Comparison of ENCODE assay signal across 8 cellular contexts in the genomic region with DNA sequence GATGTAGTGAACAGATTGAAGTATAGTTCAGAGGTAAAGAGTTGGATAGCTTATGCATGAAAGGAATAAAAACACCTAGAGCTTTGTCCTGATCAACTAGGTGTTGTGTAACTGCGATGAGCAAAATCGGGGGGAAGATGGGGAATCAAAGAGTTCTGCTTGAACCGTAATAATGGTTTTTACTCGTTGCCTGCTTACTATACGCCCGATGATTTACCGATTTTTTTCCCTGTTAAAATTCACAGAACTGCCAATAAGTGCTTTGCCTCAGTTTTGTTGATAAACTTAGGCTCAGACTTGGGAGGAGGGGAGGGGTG. TPM values are rescaled to one million over a fixed set of nuclear protein-coding genes. Genes with fewer than 3 reads are reported as not detected.
DNase-seq lines count a peak whose midpoint lies in the region; ATAC-seq, FAIRE-seq and TF ChIP-seq lines count a peak whose summit lies in the region.

No MANE protein-coding gene starts in this region.

- DNase-seq in activated B cell treated with CpG ODN at 0.5 μM for 24 hours (no peak), hepatocyte (ENCODE audit: low spot score) (no peak), small intestine (peak; percentile 2)
- DNase-seq in stimulated activated CD4-positive, alpha-beta T cell treated with anti-CD3 and anti-CD28 coated beads, Interleukin-1b, Interleukin-23, amount 100 ng/mL, for 48 hours = no peak

- no peaks in the 10 kb centered on the region for H3K9me2 ChIP-seq in hepatocyte (replicated peaks; ENCODE audit: insufficient read depth)

- H3K27ac Mint-ChIP-seq in activated B cell treated with CpG ODN at 0.5 μM for 24 hours = peak overlapping the region; percentile 97

- peak overlapping the region; percentile 94 for H3K4me3 Mint-ChIP-seq in activated B cell treated with CpG ODN at 0.5 μM for 24 hours

- no peaks in the 10 kb centered on the region for H4K20me1 ChIP-seq in hepatocyte (ENCODE audit: insufficient read depth, poor library complexity, severe bottlenecking)

- H3K27me3 ChIP-seq in hepatocyte (no peaks in the 10 kb centered on the region), small intestine (ENCODE audit: control insufficient read depth in 2 of 2, insufficient read depth in 2 of 2, low read length in 2 of 2) (no peaks in the 10 kb centered on the region)

- H3K79me2 ChIP-seq in hepatocyte = peaks cover 42% of the 10 kb centered on the region

- no peak for FAIRE-seq in small intestine (lab: Jason Lieb, UNC)

- H3K4me1 ChIP-seq in HEK293 (ENCODE audit: control insufficient read depth, insufficient read depth, low read length) (no peaks in the 10 kb centered on the region), hepatocyte (ENCODE audit: insufficient read depth) (peaks cover 13% of the 10 kb centered on the region), small intestine (ENCODE audit: control insufficient read depth in 2 of 2, insufficient read depth in 1 of 2, low read depth in 1 of 2, low read length in 1 of 2) (no peaks in the 10 kb centered on the region)

- CTCF ChIA-PET in HEK293 (lab: Yijun Ruan, JAX) = interaction anchor here (0.6 to 3.0 kb wide), 3 partner anchors 45 to 408 kb away, joined by 3 to 9 read pairs (median 4); no protein-coding TSS in a partner anchor
- CTCF ChIA-PET in activated B cell treated with CpG ODN at 0.5 μM for 24 hours (lab: Charles Lee) = interaction anchor here (0.9 to 1.6 kb wide), 7 partner anchors 29 to 632 kb away, joined by 3 to 6 read pairs (median 4); a partner anchor contains a TSS

- peak overlapping the region; percentile 75 for H3K4me2 ChIP-seq in hepatocyte

- intact Hi-C loops in activated B cell treated with CpG ODN at 0.5 μM for 24 hours (cut with micrococcal nuclease) = loop anchor here (1.0 to 5.0 kb wide), 7 partner anchors 35 to 569 kb away; a partner anchor contains a TSS

- no peak overlapping the region for H3K27ac ChIP-seq in HEK293 (ENCODE audit: extremely low read depth, low read depth, low read length)
- no peak overlapping the region for H3K27ac ChIP-seq in hepatocyte
- H3K27ac ChIP-seq in small intestine (ENCODE audit: low read depth in 1 of 2, low read length in 1 of 2) = peak overlapping the region in 1 of 2 donors; percentile 91

- peaks cover 56% of the 10 kb centered on the region for H3K4me1 Mint-ChIP-seq in activated B cell treated with CpG ODN at 0.5 μM for 24 hours

- peaks cover 42% of the 10 kb centered on the region for H3K36me3 Mint-ChIP-seq in activated B cell treated with CpG ODN at 0.5 μM for 24 hours (ENCODE audit: low read depth)

- no peaks in the 10 kb centered on the region for H3K9me3 ChIP-seq in HEK293 (ENCODE audit: control insufficient read depth, insufficient read depth, low read depth, low read length)
- H3K9me3 ChIP-seq in hepatocyte (ENCODE audit: low read depth) = no peaks in the 10 kb centered on the region
- no peaks in the 10 kb centered on the region for H3K9me3 ChIP-seq in small intestine (ENCODE audit: control insufficient read depth, low read depth)

- H3K36me3 ChIP-seq in HEK293 (ENCODE audit: control insufficient read depth in 2 of 2, insufficient read depth in 1 of 2, low read length in 2 of 2) (peaks cover 0 to 29% of the 10 kb centered on the region in 2 experiments), hepatocyte (replicated peaks; ENCODE audit: insufficient read depth, low read depth) (no peaks in the 10 kb centered on the region), small intestine (ENCODE audit: control insufficient read depth in 2 of 2, insufficient read depth in 2 of 2, low read length in 2 of 2) (peaks cover 0 to 4% of the 10 kb centered on the region in 2 donors)

- no peak overlapping the region for H2AFZ ChIP-seq in hepatocyte

- WGBS in hepatocyte (ENCODE audit: low lambda C conversion rate, missing lambda C conversion rate) = 26% methylated on average over 7 of the region's 7 CpGs
- WGBS in small intestine, 3 donors = 2 to 5% (median 3%) methylated on average over 7 of the region's 7 CpGs

- H3K4me3 ChIP-seq in HEK293 (ENCODE audit: low read depth, low read length) (peak overlapping the region; percentile 77), hepatocyte (peak overlapping the region; percentile 7), small intestine (ENCODE audit: low read depth in 1 of 2, low read length in 2 of 2) (peak overlapping the region; percentile 24 to 91)

- no peaks in the 10 kb centered on the region for H3K9me3 Mint-ChIP-seq in activated B cell treated with CpG ODN at 0.5 μM for 24 hours

- TF ChIP-seq CTCF in HEK293 (tag by site-specific recombination; IDR thresholded peaks at IDR 0.05) = no peak
- no peak for TF ChIP-seq CTCF in activated B cell treated with CpG ODN at 0.5 μM for 24 hours (IDR thresholded peaks at IDR 0.05)
- no peak for TF ChIP-seq CTCF in hepatocyte (IDR thresholded peaks at IDR 0.05; ENCODE audit: poor library complexity)

- H3K27me3 Mint-ChIP-seq in activated B cell treated with CpG ODN at 0.5 μM for 24 hours = no peaks in the 10 kb centered on the region

- POLR2A ChIA-PET in HEK293 (lab: Yijun Ruan, JAX) = interaction anchor here (0.7 to 3.3 kb wide), 10 partner anchors 11 to 632 kb away, joined by 3 to 33 read pairs (median 6); a partner anchor contains a TSS
- POLR2A ChIA-PET in activated B cell treated with CpG ODN at 0.5 μM for 24 hours (lab: Charles Lee) = interaction anchor here (0.6 to 6.1 kb wide), 17 partner anchors 9 to 984 kb away, joined by 3 to 66 read pairs (median 6); a partner anchor contains a TSS

- ATAC-seq in activated B cell treated with CpG ODN at 0.5 μM for 24 hours (ENCODE audit: low read depth) = no peak
- no peak for ATAC-seq in GM18519 (IDR thresholded peaks at IDR 0.05; ENCODE audit: low FRiP score, unreplicated experiment)
- no peak for ATAC-seq in HG02981 (IDR thresholded peaks at IDR 0.05; ENCODE audit: unreplicated experiment)
- no peak for ATAC-seq in HG03457 (IDR thresholded peaks at IDR 0.05; ENCODE audit: unreplicated experiment)

TF ChIP-seq in HEK293, 187 proteins besides CTCF, POLR2A, EP300 and RAD21:
- TF ChIP-seq, protein P1, sequence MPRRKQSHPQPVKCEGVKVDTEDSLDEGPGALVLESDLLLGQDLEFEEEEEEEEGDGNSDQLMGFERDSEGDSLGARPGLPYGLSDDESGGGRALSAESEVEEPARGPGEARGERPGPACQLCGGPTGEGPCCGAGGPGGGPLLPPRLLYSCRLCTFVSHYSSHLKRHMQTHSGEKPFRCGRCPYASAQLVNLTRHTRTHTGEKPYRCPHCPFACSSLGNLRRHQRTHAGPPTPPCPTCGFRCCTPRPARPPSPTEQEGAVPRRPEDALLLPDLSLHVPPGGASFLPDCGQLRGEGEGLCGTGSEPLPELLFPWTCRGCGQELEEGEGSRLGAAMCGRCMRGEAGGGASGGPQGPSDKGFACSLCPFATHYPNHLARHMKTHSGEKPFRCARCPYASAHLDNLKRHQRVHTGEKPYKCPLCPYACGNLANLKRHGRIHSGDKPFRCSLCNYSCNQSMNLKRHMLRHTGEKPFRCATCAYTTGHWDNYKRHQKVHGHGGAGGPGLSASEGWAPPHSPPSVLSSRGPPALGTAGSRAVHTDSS (tag by site-specific recombination; IDR thresholded peaks at IDR 0.05) = no peak
- TF ChIP-seq ZFP37 (tag by site-specific recombination; IDR thresholded peaks at IDR 0.05) = 0 out of 2 replicates have a peak, but pooled peaks have one; percentile 55

RNA-seq across cellular contexts. Expression of a gene that starts 0.8 kb away (rescaled TPM):
- 51.3 and 52.5 TPM in 2 replicates for total RNA-seq in activated B cell treated with CpG ODN at 0.5 μM for 24 hours
- 103 and 115 TPM in 2 replicates for total RNA-seq in hepatocyte
- 148 and 149 TPM in 2 replicates for polyA plus RNA-seq in hepatocyte
- 10 to 100 TPM; 36.7 to 86.6 (median 41.8) TPM for polyA plus RNA-seq in small intestine

RNA-seq across cellular contexts. Expression of a gene that starts 2.6 kb away (rescaled TPM):
- total RNA-seq in activated B cell treated with CpG ODN at 0.5 μM for 24 hours (11.9 and 15.4 TPM in 2 replicates), hepatocyte (13.1 and 13.4 TPM in 2 replicates)
- polyA plus RNA-seq in hepatocyte (13.5 and 14.9 TPM in 2 replicates), small intestine (1 to 10 TPM; 3.2 to 6.0 (median 4.7) TPM)

RNA-seq across cellular contexts. Expression of a gene that starts 25.6 kb away (rescaled TPM):
- total RNA-seq in activated B cell treated with CpG ODN at 0.5 μM for 24 hours (4.0 and 4.6 TPM in 2 replicates), hepatocyte (0.92 and 1.9 TPM in 2 replicates)
- polyA plus RNA-seq in hepatocyte (0.89 and 2.2 TPM in 2 replicates), small intestine (1 to 10 TPM; 2.0 to 7.4 (median 5.7) TPM)

RNA-seq across cellular contexts. Expression of a gene that starts 43.1 kb away (rescaled TPM):
- not detected in 2 replicates for total RNA-seq in activated B cell treated with CpG ODN at 0.5 μM for 24 hours
- 559 and 660 TPM in 2 replicates for total RNA-seq in hepatocyte
- 328 and 568 TPM in 2 replicates for polyA plus RNA-seq in hepatocyte
- under 1 TPM in 1 of 3 donors, not detected in 2; 0.04 TPM for polyA plus RNA-seq in small intestine

Comparison
In these comparisons a context has a peak if more than half of its experiments do, and no peak if none do; other contexts are left out.
1. H3K4me3 ChIP-seq: peak in every context shown above with its lines; median percentile 77 in HEK293; 58 in small intestine; 7 in hepatocyte.